7 cellular contexts compared by ENCODE assay signal in genomic region chr13:30259149-30259733, GRCh38. TPM values are rescaled to one million over a fixed set of nuclear protein-coding genes. Genes with fewer than 3 reads are reported as not detected.
DNase-seq lines count a peak whose midpoint lies in the region; ATAC-seq, FAIRE-seq and TF ChIP-seq lines count a peak whose summit lies in the region.
"Not testable (repeated sequence)": the region's sequence is repeated elsewhere in the genome, so short reads cannot be mapped to it uniquely, and the experiment has no call there.

No MANE protein-coding gene starts in this region.

- 0 out of 2 replicates have a peak overlapping the region, but pooled peaks have one; percentile 21 for H2BK20ac ChIP-seq in H1 (ENCODE audit: low read length)

- H3K27ac ChIP-seq in BLaER1 (peak overlapping the region; percentile 41), DND-41 (ENCODE audit: low read length) (peak overlapping the region; percentile 40; the same call in 1 of the 2 replicates), RWPE1 (0 out of 2 replicates have a peak overlapping the region, but pooled peaks have one; percentile 8)
- H3K27ac ChIP-seq in H1 (ENCODE audit: low read depth, low read length), result not testable (repeated sequence)

- H3K4ac ChIP-seq in H1 (replicated peaks; ENCODE audit: insufficient read length, low read depth, low read length), result not testable (repeated sequence)

- peak; percentile 71 for DNase-seq in Caki2 (ENCODE audit: low read depth)
- not testable (repeated sequence) for DNase-seq in DND-41; HEK293T (ENCODE audit: extremely low spot score); RWPE1 (ENCODE audit: low spot score); activated CD4-positive, alpha-beta T cell treated with anti-CD3 and anti-CD28 coated beads, Interleukin-2, amount 10 ng/mL, durations not matched to agents 7 days and 5 days; H1 (ENCODE audit: low read depth in 1 of 2, low spot score in 2 of 2)

- H4K20me1 ChIP-seq in BLaER1; DND-41 (ENCODE audit: insufficient read depth, low read length); H1 (replicated peaks in 1 of 2; ENCODE audit: control insufficient read depth in 1 of 2, insufficient read depth in 2 of 2, low read length in 2 of 2): not testable (repeated sequence)

- not testable (repeated sequence) for H2BK15ac ChIP-seq in H1 (ENCODE audit: low read length)

- H3K27me3 ChIP-seq in BLaER1; DND-41 (ENCODE audit: insufficient read depth, low read length, poor library complexity); H1 (replicated peaks in 1 of 4; ENCODE audit: control insufficient read depth in 3 of 4, extremely low read depth in 1 of 4, insufficient read depth in 3 of 4, low read length in 3 of 4): not testable (repeated sequence)

- H3K18ac ChIP-seq in H1 (ENCODE audit: extremely low read depth, low read length), result not testable (repeated sequence)

- not testable (repeated sequence) for H3K23me2 ChIP-seq in H1 (ENCODE audit: low read depth, low read length)

- H3K4me1 ChIP-seq in BLaER1 (peaks cover 49% of the 10 kb centered on the region), DND-41 (ENCODE audit: insufficient read depth, low read length) (peaks cover 14% of the 10 kb centered on the region)
- not testable (repeated sequence) for H3K4me1 ChIP-seq in H1 (replicated peaks in 1 of 4; ENCODE audit: control insufficient read depth in 3 of 4, insufficient read depth in 4 of 4, low read length in 3 of 4)

- TF ChIP-seq EP300 in H1 (IDR thresholded peaks at IDR 0.05; ENCODE audit: borderline replicate concordance in 1 of 2, low read depth in 2 of 2, low read length in 2 of 2), result not testable (repeated sequence)

- not testable (repeated sequence) for H4K5ac ChIP-seq in H1 (ENCODE audit: insufficient read length, low read depth, low read length)

- H3K4me3 ChIP-seq in BLaER1; DND-41 (ENCODE audit: low read depth in 1 of 2, low read length in 2 of 2); H1 (ENCODE audit: extremely low read depth in 1 of 4, insufficient read depth in 2 of 4, low read depth in 3 of 4, low read length in 4 of 4): not testable (repeated sequence)

- not testable (repeated sequence) for H3K23ac ChIP-seq in H1 (ENCODE audit: insufficient read length)

- not testable (repeated sequence) for H3K9me3 ChIP-seq in BLaER1; DND-41 (ENCODE audit: insufficient read depth, low read length, severe bottlenecking); H1 (ENCODE audit: insufficient read depth in 2 of 2, low read depth in 1 of 2, low read length in 1 of 2)

- TF ChIP-seq POLR2A in H1 (IDR thresholded peaks at IDR 0.05; ENCODE audit: control extremely low read depth in 1 of 2, low read depth in 2 of 2, low read length in 2 of 2), result not testable (repeated sequence)

- not testable (repeated sequence) for H2AFZ ChIP-seq in DND-41 (ENCODE audit: low read depth, low read length); H1 (ENCODE audit: low read length)

- H3K27me3 Mint-ChIP-seq in activated CD4-positive, alpha-beta T cell treated with anti-CD3 and anti-CD28 coated beads, Interleukin-2, amount 10 ng/mL, durations not matched to agents 7 days and 5 days, result not testable (repeated sequence)

- H3K56ac ChIP-seq in H1 (replicated peaks; ENCODE audit: insufficient read length, low read depth, low read length), result not testable (repeated sequence)

- 96% methylated on average over 21 of the region's 22 CpGs; no CpG with 5 or more reads in 1 of the 2 experiments for WGBS in H1 (ENCODE audit: extremely low coverage in 1 of 2, insufficient coverage in 1 of 2, insufficient read length in 1 of 2, insufficient replicate concordance in 2 of 2, low coverage in 1 of 2, low lambda C conversion rate in 2 of 2, missing lambda C conversion rate in 1 of 2), 2 experiments

- not testable (repeated sequence) for H3K36me3 ChIP-seq in BLaER1; H1 (ENCODE audit: control insufficient read depth in 2 of 4, insufficient read depth in 4 of 4, low read length in 3 of 4)
- H3K36me3 ChIP-seq in DND-41 (ENCODE audit: insufficient read depth, low read length), result peaks cover 30% of the 10 kb centered on the region

- peak overlapping the region; percentile 13 for H3K27ac Mint-ChIP-seq in activated CD4-positive, alpha-beta T cell treated with anti-CD3 and anti-CD28 coated beads, Interleukin-2, amount 10 ng/mL, durations not matched to agents 7 days and 5 days

- H3K4me1 Mint-ChIP-seq in activated CD4-positive, alpha-beta T cell treated with anti-CD3 and anti-CD28 coated beads, Interleukin-2, amount 10 ng/mL, durations not matched to agents 7 days and 5 days, result peaks cover 24% of the 10 kb centered on the region

- H2BK5ac ChIP-seq in H1 (ENCODE audit: low read depth, low read length), result not testable (repeated sequence)

- CTCF ChIA-PET in HEK293T (lab: Yijun Ruan, JAX) (interaction anchor here (0.6 kb wide), 1 partner anchor 141 kb away, joined by 3 read pairs; no protein-coding TSS in a partner anchor), RWPE1 (lab: Yijun Ruan, JAX) (interaction anchor here (0.7 kb wide), 1 partner anchor 99 kb away, joined by 3 read pairs; no protein-coding TSS in a partner anchor)
- CTCF ChIA-PET in activated CD4-positive, alpha-beta T cell treated with anti-CD3 and anti-CD28 coated beads, Interleukin-2, amount 10 ng/mL, durations not matched to agents 7 days and 5 days (lab: Charles Lee), result interaction anchor here (0.6 kb wide), 1 partner anchor 22 kb away, joined by 3 read pairs; no protein-coding TSS in a partner anchor
- CTCF ChIA-PET in H1 (lab: Charles Lee; ENCODE audit: partially characterized antibody), result not testable (repeated sequence)

- H4K91ac ChIP-seq in H1 (replicated peaks; ENCODE audit: insufficient read length, low read length), result not testable (repeated sequence)

- not testable (repeated sequence) for FAIRE-seq in H1 (lab: Jason Lieb, UNC)

- TF ChIP-seq CTCF in DND-41 (IDR thresholded peaks at IDR 0.05; ENCODE audit: borderline replicate concordance, extremely low read depth, low read length, poor library complexity, severe bottlenecking); RWPE1 (conservative IDR thresholded peaks at IDR 0.05; ENCODE audit: low read depth); H1 (IDR thresholded peaks at IDR 0.05; ENCODE audit: control extremely low read depth in 1 of 3, insufficient read depth in 1 of 3, low read depth in 1 of 3, low read length in 3 of 3): not testable (repeated sequence)

- TF ChIP-seq RAD21 in H1 (IDR thresholded peaks at IDR 0.05 in 1 of 2, conservative IDR thresholded peaks at IDR 0.05 in 1 of 2; ENCODE audit: low read depth in 2 of 2, low read length in 2 of 2), result not testable (repeated sequence)

- not testable (repeated sequence) for H3K9me3 Mint-ChIP-seq in activated CD4-positive, alpha-beta T cell treated with anti-CD3 and anti-CD28 coated beads, Interleukin-2, amount 10 ng/mL, durations not matched to agents 7 days and 5 days

- peaks cover 39% of the 10 kb centered on the region for H3K79me2 ChIP-seq in DND-41 (ENCODE audit: insufficient read depth, low read length)
- H3K79me2 ChIP-seq in H1 (ENCODE audit: control insufficient read depth in 1 of 2, insufficient read depth in 2 of 2, low read length in 2 of 2), result not testable (repeated sequence)

- H3K36me3 Mint-ChIP-seq in activated CD4-positive, alpha-beta T cell treated with anti-CD3 and anti-CD28 coated beads, Interleukin-2, amount 10 ng/mL, durations not matched to agents 7 days and 5 days (ENCODE audit: low read depth), result peaks cover 20% of the 10 kb centered on the region

- not testable (repeated sequence) for H2BK12ac ChIP-seq in H1 (ENCODE audit: low read depth, low read length)

- H2AK5ac ChIP-seq in H1 (ENCODE audit: low read depth, low read length), result not testable (repeated sequence)

- in situ Hi-C loops in Caki2 (cut with HindIII; ENCODE audit: low pct_unique_long_range_greater_than_20kb, low sequenced_read_pairs), result not testable (repeated sequence)

- H4K8ac ChIP-seq in H1 (ENCODE audit: extremely low read depth, insufficient read depth, low read length), result not testable (repeated sequence)

- not testable (repeated sequence) for H3K4me3 Mint-ChIP-seq in activated CD4-positive, alpha-beta T cell treated with anti-CD3 and anti-CD28 coated beads, Interleukin-2, amount 10 ng/mL, durations not matched to agents 7 days and 5 days

- H3K9ac ChIP-seq in BLaER1; DND-41 (ENCODE audit: low read depth, low read length); H1 (replicated peaks in 1 of 4; ENCODE audit: extremely low read depth in 1 of 4, low read depth in 3 of 4, low read length in 3 of 4): not testable (repeated sequence)

- not testable (repeated sequence) for H3K79me1 ChIP-seq in H1 (ENCODE audit: low read depth, low read length)

- H3K14ac ChIP-seq in H1 (ENCODE audit: insufficient read length), result not testable (repeated sequence)

- not testable (repeated sequence) for H2BK120ac ChIP-seq in H1 (replicated peaks; ENCODE audit: low read depth, low read length)

- H3K4me2 ChIP-seq in BLaER1, result peak overlapping the region; percentile 85; the same call in 1 of the 2 replicates
- not testable (repeated sequence) for H3K4me2 ChIP-seq in DND-41 (ENCODE audit: insufficient read depth, low read length); H1 (ENCODE audit: insufficient read depth in 1 of 2, low read depth in 2 of 2, low read length in 2 of 2)

- POLR2A ChIA-PET in HEK293T (lab: Yijun Ruan, JAX); RWPE1 (lab: Yijun Ruan, JAX; ENCODE audit: low non-redundant PET); activated CD4-positive, alpha-beta T cell treated with anti-CD3 and anti-CD28 coated beads, Interleukin-2, amount 10 ng/mL, durations not matched to agents 7 days and 5 days (lab: Charles Lee); H1 (lab: Charles Lee; ENCODE audit: partially characterized antibody): not testable (repeated sequence)

- not testable (repeated sequence) for ATAC-seq in DND-41 (ENCODE audit: insufficient read depth, low read depth)

RNA-seq across cellular contexts. Expression of gene KATNAL1, which starts 48.1 kb away (rescaled TPM):
- total RNA-seq in Caki2 (2014; rRNA removed; shearing (Covaris generic); ENCODE audit: low replicate concordance), result 15.1 and 15.8 TPM in 2 replicates
- total RNA-seq in activated CD4-positive, alpha-beta T cell treated with anti-CD3 and anti-CD28 coated beads, Interleukin-2, amount 10 ng/mL, durations not matched to agents 7 days and 5 days, result 10 to 100 TPM; 25.0 to 27.4 TPM
- 10.2 and 13.2 TPM in 2 replicates for total RNA-seq in H1 (2021; fragmentation: NEBNext Ultra II Directional; extraction: Animal tissue kit (Norgen Biotek cat#: 25700))
- polyA plus RNA-seq in H1 (2011; rRNA removed), result 3.0 and 4.0 TPM in 2 replicates
- polyA plus RNA-seq in H1 (2011; cell fraction: cytosol; rRNA removed), result 4.4 TPM
- polyA plus RNA-seq in H1 (2011; cell fraction: nucleus; rRNA removed), result 1.7 TPM
- polyA plus RNA-seq in H1 (2012, experiment 1 of 2), result 4.7 to 8.8 TPM (median 6.6 TPM) in 4 replicates
- polyA plus RNA-seq in H1 (2012, experiment 2 of 2), result 0.38 TPM
- polyA plus RNA-seq in H1 (2013, experiment 1 of 2), result 3.4 TPM
- polyA plus RNA-seq in H1 (2013, experiment 2 of 2), result 3.1 TPM
- 8.2 and 12.3 TPM in 2 replicates for polyA minus RNA-seq in H1 (2011; rRNA and poly(A)+ RNA removed)
- polyA minus RNA-seq in H1 (2011; cell fraction: cytosol; rRNA and poly(A)+ RNA removed), result 9.5 TPM
- 13.1 TPM for polyA minus RNA-seq in H1 (2011; cell fraction: nucleus; rRNA and poly(A)+ RNA removed)
